Comparison of ENCODE assay signal across 13 cellular contexts in genomic region chr11:60870733-60871377, GRCh38. TPM values are rescaled to one million over a fixed set of nuclear protein-coding genes. Genes with fewer than 3 reads are reported as not detected.
DNase-seq lines count a peak whose midpoint lies in the region; ATAC-seq and TF ChIP-seq lines count a peak whose summit lies in the region.
"Had no signal": no experiment of that assay in that cellular context is flagged by ENCODE, and none has a peak within 500 bp of the region (broad histone marks: within the 10 kb centered on the region; RNA-seq: fewer than 3 reads in every experiment).

No MANE protein-coding gene starts in this region.

- H3K4me1 ChIP-seq in duodenal mucosa (ENCODE audit: control insufficient read depth in 1 of 2, insufficient read depth in 2 of 2, low read length in 2 of 2) (peaks cover 20 to 30% of the 10 kb centered on the region in 2 donors), transverse colon (peaks cover 0 to 4% (median 0%) of the 10 kb centered on the region in 4 donors)

- 76% methylated on average over 13 of the region's 13 CpGs; no CpG with 5 or more reads in 1 of the 2 donors for WGBS in transverse colon (ENCODE audit: low coverage in 1 of 2), 2 donors

- no peak for TF ChIP-seq EP300 in transverse colon (IDR thresholded peaks at IDR 0.05; ENCODE audit: low read depth)

- peaks cover 0 to 3% of the 10 kb centered on the region in 2 donors for H3K36me3 Mint-ChIP-seq in stimulated activated naive B cell treated with anti-CD40 and anti-IgM and Interleukin-4, amounts not matched to agents 10 μg/mL and 1 μg/mL and 100 μg/mL, for 72 hours
- H3K36me3 Mint-ChIP-seq: memory B cell had no signal

- H3K9me3 Mint-ChIP-seq in stimulated activated naive B cell treated with anti-CD40 and anti-IgM and Interleukin-4, amounts not matched to agents 10 μg/mL and 1 μg/mL and 100 μg/mL, for 72 hours = no peaks in the 10 kb centered on the region
- H3K9me3 Mint-ChIP-seq: memory B cell had no signal

- in situ Hi-C loops in transverse colon (cut with MboI; ENCODE audit: low pct_ligation_motif_present in 1 of 4, low pct_unique_long_range_greater_than_20kb in 1 of 4, low sequenced_read_pairs in 3 of 4) = no loop called here

- peaks cover 0 to 2% of the 10 kb centered on the region in 2 donors for H3K36me3 ChIP-seq in duodenal mucosa (ENCODE audit: control insufficient read depth in 1 of 2, insufficient read depth in 2 of 2, low read length in 2 of 2)
- no peaks in the 10 kb centered on the region for H3K36me3 ChIP-seq in transverse colon
- H3K36me3 ChIP-seq: neutrophil had no signal

- H3K4me3 Mint-ChIP-seq in stimulated activated naive B cell treated with anti-CD40 and anti-IgM and Interleukin-4, amounts not matched to agents 10 μg/mL and 1 μg/mL and 100 μg/mL, for 72 hours = no peak overlapping the region
- H3K4me3 Mint-ChIP-seq: memory B cell had no signal

- H3K4me1 Mint-ChIP-seq in stimulated activated naive B cell treated with anti-CD40 and anti-IgM and Interleukin-4, amounts not matched to agents 10 μg/mL and 1 μg/mL and 100 μg/mL, for 72 hours = no peaks in the 10 kb centered on the region

- no peak overlapping the region for H3K27ac Mint-ChIP-seq in stimulated activated naive B cell treated with anti-CD40 and anti-IgM and Interleukin-4, amounts not matched to agents 10 μg/mL and 1 μg/mL and 100 μg/mL, for 72 hours
- H3K27ac Mint-ChIP-seq: memory B cell had no signal

- H3K4me3 ChIP-seq in duodenal mucosa (ENCODE audit: low read depth in 1 of 2, low read length in 2 of 2) = no peak overlapping the region
- H3K4me3 ChIP-seq in transverse colon = no peak overlapping the region

- H3K9me3 ChIP-seq in duodenal mucosa (ENCODE audit: control insufficient read depth in 1 of 2, low read length in 2 of 2) (no peaks in the 10 kb centered on the region), transverse colon (no peaks in the 10 kb centered on the region)
- H3K9me3 ChIP-seq: neutrophil had no signal

- TF ChIP-seq CTCF in transverse colon (IDR thresholded peaks at IDR 0.05) = no peak

- no peak for TF ChIP-seq POLR2A in transverse colon (IDR thresholded peaks at IDR 0.05)

- no peak for ATAC-seq in Right ventricle myocardium superior (ENCODE audit: poor library complexity)
- no peak for ATAC-seq in stimulated activated naive B cell treated with anti-CD40 and anti-IgM and Interleukin-4, amounts not matched to agents 10 μg/mL and 1 μg/mL and 100 μg/mL, for 72 hours (replicated peaks)

- DNase-seq in cardiac septum (ENCODE audit: low spot score) (peak; percentile 39), Right ventricle myocardium superior (no peak), transverse colon (no peak)
- DNase-seq in NK-92 treated with Interleukin-12 subunit alpha and Interleukin-12 subunit beta, amount 100 ng/mL, for 24 hours (lab: John Stamatoyannopoulos, UW) = no peak
- no peak for DNase-seq in stimulated activated naive B cell treated with anti-CD40 and anti-IgM and Interleukin-4, amounts not matched to agents 10 μg/mL and 1 μg/mL and 100 μg/mL, for 72 hours
- DNase-seq: cerebellar nuclear complex; NCI-H1930; stimulated activated naive CD4-positive, alpha-beta T cell treated with Interleukin-2 at 50 U/mL for 16 hours had no signal

- H3K27me3 ChIP-seq in duodenal mucosa (ENCODE audit: control insufficient read depth in 1 of 2, insufficient read depth in 2 of 2, low read length in 2 of 2) (no peaks in the 10 kb centered on the region), transverse colon (no peaks in the 10 kb centered on the region)
- H3K27me3 ChIP-seq: neutrophil had no signal

- H3K27ac ChIP-seq in duodenal mucosa (ENCODE audit: low read depth, low read length) (peak overlapping the region; percentile 6), transverse colon (peak overlapping the region in 3 of 4 donors; percentile 39 to 57 (median 41))
- H3K27ac ChIP-seq: epithelial cell of prostate, neutrophil had no signal

- intact Hi-C loops in cardiac septum (cut with DNase I) (no loop called here), Right ventricle myocardium superior (cut with DNase I) (no loop called here), transverse colon (cut with DNase I; ENCODE audit: low total_unique reads) (no loop called here)

- peaks cover 0 to 10% of the 10 kb centered on the region in 2 donors for H3K27me3 Mint-ChIP-seq in stimulated activated naive B cell treated with anti-CD40 and anti-IgM and Interleukin-4, amounts not matched to agents 10 μg/mL and 1 μg/mL and 100 μg/mL, for 72 hours

- H3K9ac ChIP-seq in duodenal mucosa (ENCODE audit: low read depth in 1 of 2, low read length in 2 of 2) = no peak overlapping the region

RNA-seq across cellular contexts. Expression of gene ZP1, which starts 3.5 kb away (rescaled TPM):
- total RNA-seq in cardiac septum = not detected
- total RNA-seq in Right ventricle myocardium superior = not detected
- total RNA-seq in transverse colon = not detected
- total RNA-seq: skeletal muscle tissue had no signal

RNA-seq across cellular contexts. Expression of gene PTGDR2, which starts 15.1 kb away (rescaled TPM):
- total RNA-seq in cardiac septum (0.89 TPM), Right ventricle myocardium superior (3.0 TPM), transverse colon (10 to 100 TPM in 1 of 4 donors, 1 to 10 TPM in 2, not detected in 1; 3.5 to 36.6 (median 4.5) TPM)

RNA-seq across cellular contexts. Expression of gene CCDC86, which starts 28.9 kb away (rescaled TPM):
- total RNA-seq in cardiac septum = 10.3 TPM
- total RNA-seq in Right ventricle myocardium superior = 8.4 TPM
- total RNA-seq in transverse colon = 1 to 10 TPM; 1.9 to 9.1 (median 5.5) TPM

RNA-seq across cellular contexts. Expression of gene PRPF19, which starts 35.5 kb away (rescaled TPM):
- 32.5 TPM for total RNA-seq in cardiac septum
- total RNA-seq in Right ventricle myocardium superior = 34.0 TPM
- total RNA-seq in transverse colon = 10 to 100 TPM; 15.5 to 70.3 (median 42.8) TPM

RNA-seq across cellular contexts. Expression of gene TMEM109, which starts 43.1 kb away (rescaled TPM):
- total RNA-seq in cardiac septum (80.2 TPM), Right ventricle myocardium superior (82.2 TPM), transverse colon (10 to 100 TPM; 35.2 to 47.2 (median 45.1) TPM)
